In the genomic region with DNA sequence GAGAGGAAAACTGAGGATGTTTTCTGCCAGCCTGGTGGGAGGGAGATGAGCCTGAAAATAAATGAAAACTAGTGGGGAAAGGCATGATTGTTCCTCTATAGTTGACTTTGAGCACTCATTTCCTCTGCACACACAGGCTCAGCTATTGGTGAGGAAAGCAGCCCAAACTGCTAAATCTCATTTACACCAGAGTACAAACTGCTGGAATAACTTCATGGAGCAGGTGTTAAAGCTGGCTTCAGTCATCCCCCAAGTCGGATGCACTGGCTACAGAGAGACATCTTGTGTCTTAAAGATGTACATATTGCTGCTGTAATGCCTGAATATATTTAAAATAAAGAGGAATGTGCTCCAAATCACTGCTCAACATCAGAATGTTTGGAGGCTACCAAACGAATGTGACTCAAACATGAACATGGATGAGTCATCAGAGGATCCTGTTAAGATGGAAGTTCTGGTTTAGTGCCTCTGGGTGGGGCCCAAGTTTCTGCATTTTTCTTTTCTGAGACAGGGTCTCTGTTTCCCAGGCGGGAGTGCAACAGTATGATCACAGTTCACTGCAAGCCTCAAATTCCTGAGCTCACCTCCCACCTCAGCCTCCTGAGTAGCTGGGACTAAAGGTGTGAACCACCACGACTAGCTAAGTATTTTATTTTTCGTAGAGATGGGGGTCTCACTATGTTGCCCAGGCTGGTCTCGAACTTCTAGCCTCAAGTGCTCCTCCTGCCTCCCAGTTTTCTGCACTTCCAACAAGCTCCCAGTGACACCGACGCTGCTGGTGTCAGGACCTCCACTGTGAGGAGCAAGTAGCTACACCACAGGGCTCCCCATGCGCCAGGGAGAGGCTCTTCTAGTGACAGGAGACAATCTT, we compare ENCODE assay signal across 8 cellular contexts.
DNase-seq lines count a peak whose midpoint lies in the region; ATAC-seq lines count a peak whose summit lies in the region.

No MANE protein-coding gene starts in this region.

- no peak overlapping the region for H3K4me3 ChIP-seq in HUES48 (ENCODE audit: low read depth, low read length)
- H3K4me3 ChIP-seq in mesodermal cell (ENCODE audit: extremely low read depth, insufficient read depth, low read length, poor library complexity, severe bottlenecking) = peak overlapping the region; percentile 2

- 79 to 82% methylated on average over 6 of the region's 9 CpGs for WGBS in mesodermal cell (ENCODE audit: insufficient coverage in 2 of 2), 2 experiments

- ATAC-seq in HG03135 (IDR thresholded peaks at IDR 0.05; ENCODE audit: unreplicated experiment) = no peak

- H3K36me3 ChIP-seq in HUES48 (ENCODE audit: control insufficient read depth, insufficient read depth, low read length) (peaks cover 2% of the 10 kb centered on the region; the same call in 1 of the 2 replicates), mesodermal cell (ENCODE audit: control insufficient read depth, insufficient read depth, low read length) (peaks cover 19% of the 10 kb centered on the region)

- H3K4me1 ChIP-seq in HUES48 (ENCODE audit: control insufficient read depth, insufficient read depth, low read length) (peaks cover 5% of the 10 kb centered on the region; the same call in 1 of the 2 replicates), mesodermal cell (ENCODE audit: control insufficient read depth, insufficient read depth, low read length, poor library complexity, severe bottlenecking) (peaks cover 27% of the 10 kb centered on the region)

- H3K9me3 ChIP-seq in HUES48 (ENCODE audit: control insufficient read depth, insufficient read depth, low read length) (no peaks in the 10 kb centered on the region), mesodermal cell (ENCODE audit: control insufficient read depth, low read length) (no peaks in the 10 kb centered on the region)

- peak; percentile 69 for DNase-seq in CD1c-positive myeloid dendritic cell (ENCODE audit: extremely low spot score)
- DNase-seq in astrocyte of the hippocampus (ENCODE audit: low read depth, low spot score) = peak; percentile 82
- no peak for DNase-seq in GOT3 (lab: John Stamatoyannopoulos, UW)
- DNase-seq in T-helper 9 cell = no peak
- no peak for DNase-seq in effector CD4-positive, alpha-beta T cell

- peak overlapping the region; percentile 22 for H3K27ac ChIP-seq in HUES48 (ENCODE audit: low read depth, low read length)
- peak overlapping the region; percentile 92 for H3K27ac ChIP-seq in mesodermal cell (ENCODE audit: low read depth, low read length, severe bottlenecking)

- no peak overlapping the region for H3K9ac ChIP-seq in HUES48 (ENCODE audit: low read depth, low read length)

- no peaks in the 10 kb centered on the region for H3K27me3 ChIP-seq in HUES48 (ENCODE audit: control insufficient read depth, insufficient read depth, low read length)

Comparison
In these comparisons a context has a peak if more than half of its experiments do, and no peak if none do; other contexts are left out.
1. DNase-seq: peak in CD1c-positive myeloid dendritic cell (single experiment) and astrocyte of the hippocampus (single experiment); none in GOT3 (single experiment), T-helper 9 cell (single experiment) and effector CD4-positive, alpha-beta T cell (single experiment).